ENCODE assay signal across 16 cellular contexts in the genomic region with DNA sequence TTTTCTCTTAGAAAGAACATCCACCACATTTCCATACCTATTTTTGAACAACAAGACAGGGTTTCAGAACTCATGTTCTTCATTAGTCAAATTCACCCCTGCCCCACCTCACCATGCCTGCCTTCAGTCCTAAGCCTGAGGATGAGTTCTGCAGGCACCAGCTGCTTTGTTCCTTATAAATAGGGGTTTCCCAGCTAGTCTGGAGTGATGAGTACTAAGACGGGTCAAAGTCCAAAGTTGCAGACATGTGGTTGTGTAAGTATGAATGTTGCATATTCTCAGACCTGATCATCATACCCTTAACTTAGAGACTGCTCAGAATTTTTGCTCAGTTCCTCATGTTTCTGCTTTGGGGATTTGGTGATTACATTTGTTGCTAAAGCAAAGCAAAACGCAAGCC.
DNase-seq lines count a peak whose midpoint lies in the region; ATAC-seq, FAIRE-seq and TF ChIP-seq lines count a peak whose summit lies in the region.
"Had no signal": no experiment of that assay in that cellular context is flagged by ENCODE, and none has a peak within 500 bp of the region (broad histone marks: within the 10 kb centered on the region; RNA-seq: fewer than 3 reads in every experiment).

No MANE protein-coding gene starts in this region.

- no peak for ATAC-seq in HG03025 (IDR thresholded peaks at IDR 0.05; ENCODE audit: low FRiP score, unreplicated experiment)
- no peak for ATAC-seq in HG02571 (IDR thresholded peaks at IDR 0.05; ENCODE audit: unreplicated experiment)
- ATAC-seq: PC-3 had no signal

- no peaks in the 10 kb centered on the region for H3K9me3 ChIP-seq in small intestine (ENCODE audit: control insufficient read depth, low read depth)

- H3K27ac ChIP-seq in small intestine (ENCODE audit: low read depth in 1 of 2, low read length in 1 of 2), result no peak overlapping the region
- H3K27ac ChIP-seq: 22Rv1, epithelial cell of prostate, spleen had no signal

- no peak for TF ChIP-seq CTCF in fibroblast of mammary gland (conservative IDR thresholded peaks at IDR 0.05; ENCODE audit: control insufficient read depth, insufficient read depth, low read depth, low read length)

- intact Hi-C loops in head of caudate nucleus (cut with DNase I), result no loop called here

- FAIRE-seq in small intestine (lab: Jason Lieb, UNC), result no peak

- no peaks in the 10 kb centered on the region for H3K4me1 ChIP-seq in small intestine (ENCODE audit: control insufficient read depth in 2 of 2, insufficient read depth in 1 of 2, low read depth in 1 of 2, low read length in 1 of 2)
- H3K4me1 ChIP-seq: spleen had no signal

- WGBS in small intestine, 3 donors, result 60 to 80% (median 64%) methylated on average over 2 of the region's 2 CpGs

- H3K4me3 ChIP-seq in fibroblast of mammary gland (ENCODE audit: control insufficient read depth, low read depth, low read length), result no peak overlapping the region
- H3K4me3 ChIP-seq in small intestine (ENCODE audit: low read depth in 1 of 2, low read length in 2 of 2), result no peak overlapping the region
- H3K4me3 ChIP-seq: spleen had no signal

- DNase-seq in DMS53 (lab: John Stamatoyannopoulos, UW) (peak; percentile 18), DMS53 treated with DMSO at 0.1 percent for 48 hours (lab: John Stamatoyannopoulos, UW; ENCODE audit: unreplicated experiment) (no peak), NOMO-1 treated with dmso at 0.1 percent for 144 hours (lab: John Stamatoyannopoulos, UW; ENCODE audit: unreplicated experiment) (peak; percentile 74), fibroblast of mammary gland (ENCODE audit: low read depth) (peak; percentile 71), small intestine (peak; percentile 23), head of caudate nucleus (no peak)
- DNase-seq: activated B cell treated with CpG ODN at 0.5 μM for 24 hours, NCI-H1417 treated with DMSO at 0.1 percent for 48 hours, NCI-H446, nucleus accumbens, PC-3, spleen had no signal

- H3K27me3 ChIP-seq in small intestine (ENCODE audit: control insufficient read depth in 2 of 2, insufficient read depth in 2 of 2, low read length in 2 of 2), result no peaks in the 10 kb centered on the region

- H3K36me3 ChIP-seq in small intestine (ENCODE audit: control insufficient read depth in 2 of 2, insufficient read depth in 2 of 2, low read length in 2 of 2), result no peaks in the 10 kb centered on the region
- H3K36me3 ChIP-seq: spleen had no signal

Comparison
In these comparisons a context has a peak if more than half of its experiments do, and no peak if none do; other contexts are left out.
1. DNase-seq: peak in DMS53 (single experiment), NOMO-1 treated with dmso at 0.1 percent for 144 hours (single experiment), fibroblast of mammary gland (single experiment) and small intestine (single experiment); none in DMS53 treated with DMSO at 0.1 percent for 48 hours (single experiment) and head of caudate nucleus (0 of 42).